In genomic region chr6:13697857-13698256, GRCh38 we compare ENCODE assay signal across 25 cellular contexts. TPM values are rescaled to one million over a fixed set of nuclear protein-coding genes. Genes with fewer than 3 reads are reported as not detected.
DNase-seq lines count a peak whose midpoint lies in the region; ATAC-seq and TF ChIP-seq lines count a peak whose summit lies in the region.
"Had no signal": no experiment of that assay in that cellular context is flagged by ENCODE, and none has a peak within 500 bp of the region (broad histone marks: within the 10 kb centered on the region; RNA-seq: fewer than 3 reads in every experiment).

No MANE protein-coding gene starts in this region.

- no peak overlapping the region for H3K9ac ChIP-seq in BLaER1 treated with 17β-estradiol and CSF1 and Interleukin-3, amounts not matched to agents 10 nM and 100 nM

- H3K9me3 Mint-ChIP-seq in CD4-positive, alpha-beta memory T cell = no peaks in the 10 kb centered on the region
- H3K9me3 Mint-ChIP-seq in immature natural killer cell (no peaks in the 10 kb centered on the region), CD14-positive monocyte (no peaks in the 10 kb centered on the region)
- H3K9me3 Mint-ChIP-seq: neural crest cell, T-cell had no signal

- peaks cover 48 to 83% (median 69%) of the 10 kb centered on the region in 11 experiments for H3K36me3 ChIP-seq in BLaER1 treated with 17β-estradiol and CSF1 and Interleukin-3, amounts not matched to agents 10 nM and 100 nM
- H3K36me3 ChIP-seq in CD4-positive, alpha-beta memory T cell (ENCODE audit: insufficient read depth, low read length) = no peaks in the 10 kb centered on the region
- H3K36me3 ChIP-seq: breast epithelium, gastrocnemius medialis, transverse colon had no signal

- no peak overlapping the region for H3K27ac ChIP-seq in BLaER1 treated with 17β-estradiol and CSF1 and Interleukin-3, amounts not matched to agents 10 nM and 100 nM
- H3K27ac ChIP-seq in CD4-positive, alpha-beta memory T cell (ENCODE audit: low read depth, low read length) = no peak overlapping the region
- H3K27ac ChIP-seq: breast epithelium, coronary artery, gastrocnemius medialis, sigmoid colon, transverse colon had no signal

- no peaks in the 10 kb centered on the region for H3K27me3 Mint-ChIP-seq in CD4-positive, alpha-beta memory T cell
- no peaks in the 10 kb centered on the region for H3K27me3 Mint-ChIP-seq in T-helper 17 cell
- H3K27me3 Mint-ChIP-seq in immature natural killer cell (ENCODE audit: low read depth in 3 of 3) = peaks cover 0 to 1% (median 0%) of the 10 kb centered on the region in 3 donors
- no peaks in the 10 kb centered on the region for H3K27me3 Mint-ChIP-seq in CD14-positive monocyte (ENCODE audit: low read depth in 3 of 3)
- H3K27me3 Mint-ChIP-seq: T-cell had no signal

- DNase-seq in CD4-positive, alpha-beta memory T cell = no peak
- DNase-seq in T-helper 17 cell = no peak
- DNase-seq in immature natural killer cell = no peak
- no peak for DNase-seq in NOMO-1 (lab: John Stamatoyannopoulos, UW; ENCODE audit: unreplicated experiment in 2 of 2)
- DNase-seq in CD14-positive monocyte (ENCODE audit: low spot score) = no peak
- DNase-seq: activated CD4-positive, alpha-beta T cell treated with anti-CD3 and anti-CD28 coated beads for 1 hour; amygdala; DMS53; gastrocnemius medialis; GF-D8; hypothalamus; NCI-H1694; NCI-H2171; NCI-H524; posterior cingulate gyrus; SHP77 treated with DMSO at 0.1 percent for 48 hours; sigmoid colon; T-cell; transverse colon had no signal

- H3K4me1 Mint-ChIP-seq in CD4-positive, alpha-beta memory T cell = peaks cover 53 to 82% (median 68%) of the 10 kb centered on the region in 4 donors
- peaks cover 54% of the 10 kb centered on the region for H3K4me1 Mint-ChIP-seq in T-helper 17 cell
- H3K4me1 Mint-ChIP-seq in immature natural killer cell = peaks cover 66 to 84% of the 10 kb centered on the region in 2 donors
- H3K4me1 Mint-ChIP-seq in CD14-positive monocyte = peaks cover 31% of the 10 kb centered on the region

- H3K36me3 Mint-ChIP-seq in CD4-positive, alpha-beta memory T cell = peaks cover 7 to 24% of the 10 kb centered on the region in 2 donors
- H3K36me3 Mint-ChIP-seq in T-helper 17 cell (ENCODE audit: low read depth) (peaks cover 7% of the 10 kb centered on the region), immature natural killer cell (no peaks in the 10 kb centered on the region), CD14-positive monocyte (peaks cover 22 to 37% of the 10 kb centered on the region in 2 donors)

- H3K4me1 ChIP-seq in BLaER1 treated with 17β-estradiol and CSF1 and Interleukin-3, amounts not matched to agents 10 nM and 100 nM = peaks cover 33 to 84% (median 51%) of the 10 kb centered on the region in 10 experiments
- peaks cover 95% of the 10 kb centered on the region for H3K4me1 ChIP-seq in CD4-positive, alpha-beta memory T cell (ENCODE audit: insufficient read depth, low read length)
- H3K4me1 ChIP-seq: breast epithelium had no signal

- H3K4me3 Mint-ChIP-seq in CD4-positive, alpha-beta memory T cell = peak overlapping the region in 3 of 8 donors; percentile 37 to 70 (median 42)
- H3K4me3 Mint-ChIP-seq in T-helper 17 cell = peak overlapping the region; percentile 36
- peak overlapping the region in 3 of 5 donors; percentile 34 to 53 (median 53) for H3K4me3 Mint-ChIP-seq in immature natural killer cell
- no peak overlapping the region for H3K4me3 Mint-ChIP-seq in CD14-positive monocyte
- H3K4me3 Mint-ChIP-seq: neural crest cell, T-cell had no signal

- 0 out of 22 replicates have a peak, but pooled peaks cover 0 to 6% (median 0%) of the 10 kb centered on the region in 11 experiments for H3K9me3 ChIP-seq in BLaER1 treated with 17β-estradiol and CSF1 and Interleukin-3, amounts not matched to agents 10 nM and 100 nM (replicated peaks in 1 of 11)
- H3K9me3 ChIP-seq in CD4-positive, alpha-beta memory T cell (ENCODE audit: control insufficient read depth in 1 of 2, low read length in 2 of 2) = no peaks in the 10 kb centered on the region
- no peaks in the 10 kb centered on the region for H3K9me3 ChIP-seq in T-helper 17 cell (ENCODE audit: control insufficient read depth, low read length, poor library complexity, severe bottlenecking)
- H3K9me3 ChIP-seq: breast epithelium, gastrocnemius medialis, sigmoid colon, transverse colon had no signal

- POLR2A ChIA-PET in CD4-positive, alpha-beta memory T cell (lab: Charles Lee; ENCODE audit: partially characterized antibody) = interaction anchor here (0.6 to 10.0 kb wide), 4 partner anchors 9 to 83 kb away, joined by 3 to 79 read pairs (median 6); partner anchors contain the start of genes NOL7 and RANBP9

- H3K4me3 ChIP-seq in BLaER1 treated with 17β-estradiol and CSF1 and Interleukin-3, amounts not matched to agents 10 nM and 100 nM = no peak overlapping the region
- no peak overlapping the region for H3K4me3 ChIP-seq in CD4-positive, alpha-beta memory T cell (ENCODE audit: low read length in 2 of 2)
- H3K4me3 ChIP-seq: breast epithelium, coronary artery, gastrocnemius medialis, sigmoid colon, transverse colon had no signal

- intact Hi-C loops in CD4-positive, alpha-beta memory T cell (cut with micrococcal nuclease) = loop anchor here (5.0 kb wide), 2 partner anchors 36 to 51 kb away; no protein-coding TSS in a partner anchor
- intact Hi-C loops in CD14-positive monocyte (cut with micrococcal nuclease) = no loop called here

- peak overlapping the region; percentile 0 to 63 (median 21); a peak in 16 of 22 replicates for H3K4me2 ChIP-seq in BLaER1 treated with 17β-estradiol and CSF1 and Interleukin-3, amounts not matched to agents 10 nM and 100 nM

- H4K20me1 ChIP-seq in BLaER1 treated with 17β-estradiol and CSF1 and Interleukin-3, amounts not matched to agents 10 nM and 100 nM = peaks cover 58 to 100% (median 96%) of the 10 kb centered on the region in 11 experiments; a peak in 21 of 22 replicates

- no peak for TF ChIP-seq CTCF in CD14-positive monocyte (IDR thresholded peaks at IDR 0.05)

- H3K27ac Mint-ChIP-seq in CD4-positive, alpha-beta memory T cell = peak overlapping the region; percentile 19 to 79 (median 48)
- H3K27ac Mint-ChIP-seq in T-helper 17 cell (peak overlapping the region; percentile 78), immature natural killer cell (peak overlapping the region in 4 of 6 donors; percentile 13 to 58 (median 46)), CD14-positive monocyte (peak overlapping the region in 1 of 7 donors; percentile 39)

- CTCF ChIA-PET in CD4-positive, alpha-beta memory T cell (lab: Charles Lee; ENCODE audit: partially characterized antibody) = interaction anchor here (1.5 kb wide), 1 partner anchor 82 kb away, joined by 5 read pairs; the partner anchor contains the start of gene NOL7

- no peaks in the 10 kb centered on the region for H3K27me3 ChIP-seq in BLaER1 treated with 17β-estradiol and CSF1 and Interleukin-3, amounts not matched to agents 10 nM and 100 nM
- no peaks in the 10 kb centered on the region for H3K27me3 ChIP-seq in CD4-positive, alpha-beta memory T cell (ENCODE audit: insufficient read depth, low read length)
- H3K27me3 ChIP-seq: breast epithelium, gastrocnemius medialis, sigmoid colon, transverse colon had no signal

- ATAC-seq in T-helper 17 cell (no peak), GM18867 (IDR thresholded peaks at IDR 0.05; ENCODE audit: unreplicated experiment) (no peak)
- ATAC-seq: esophagus mucosa, gastrocnemius medialis, T-cell had no signal

RNA-seq across cellular contexts. Expression of gene RANBP9, which starts 13.8 kb away (rescaled TPM):
- total RNA-seq in CD4-positive, alpha-beta memory T cell = 10 to 100 TPM; 51.1 to 52.9 TPM
- 1 to 10 TPM; 3.4 to 8.8 TPM for polyA plus RNA-seq in CD4-positive, alpha-beta memory T cell
- 10 to 100 TPM; 74.4 to 99.9 TPM for total RNA-seq in T-helper 17 cell
- polyA plus RNA-seq in immature natural killer cell (1 to 10 TPM; 2.4 to 5.5 (median 3.8) TPM), CD14-positive monocyte (1 to 10 TPM; 1.8 to 2.0 TPM)

Comparison
In these comparisons a context has a peak if more than half of its experiments do, and no peak if none do; other contexts are left out.
1. H3K4me3 Mint-ChIP-seq: peak in T-helper 17 cell (single experiment) and immature natural killer cell (3 of 5); none in CD14-positive monocyte (0 of 2).